Comparison of ENCODE assay signal across 1 cellular context in the genomic region with DNA sequence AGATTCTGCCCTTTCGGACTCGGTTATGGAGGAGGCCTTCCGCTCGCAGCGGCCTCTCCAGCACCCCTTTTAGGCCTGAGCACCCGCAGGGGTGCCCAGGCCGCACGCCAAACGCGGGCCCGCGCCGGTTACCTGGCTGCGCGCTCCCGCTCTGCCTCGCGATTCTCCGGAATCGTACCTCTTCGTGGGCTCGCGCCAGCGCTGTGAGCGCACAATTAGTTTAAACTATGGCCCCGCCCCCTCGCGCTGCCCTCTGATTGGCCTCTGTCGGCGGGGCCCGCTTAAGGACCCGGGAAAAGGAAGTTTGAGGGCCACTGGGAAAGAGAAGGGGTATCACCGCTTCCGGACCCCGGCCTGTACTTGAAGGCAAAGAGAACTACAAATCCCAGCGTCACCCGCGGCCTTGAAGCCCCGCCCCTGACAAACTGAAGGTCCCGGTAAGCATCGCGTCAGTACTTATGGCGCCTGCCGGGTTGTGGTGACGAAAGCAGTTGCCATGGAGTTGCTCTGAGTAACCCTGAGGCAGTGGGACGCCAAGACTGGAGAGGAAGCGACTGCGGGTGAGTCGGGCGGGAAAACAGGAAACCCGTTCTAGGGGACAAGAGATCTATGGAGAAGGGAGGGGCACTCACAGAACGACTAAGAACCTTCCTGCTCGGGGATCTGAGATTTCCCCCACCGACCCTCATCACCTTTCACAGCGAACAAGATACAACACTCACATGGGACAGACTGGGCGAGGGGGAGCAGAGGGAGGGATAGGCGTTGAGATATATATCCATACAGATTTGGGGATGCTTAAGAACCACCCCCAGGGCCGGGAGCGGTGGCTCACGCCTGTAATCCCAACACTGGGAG.
TF ChIP-seq lines count a peak whose summit lies in the region.

A gene with protein sequence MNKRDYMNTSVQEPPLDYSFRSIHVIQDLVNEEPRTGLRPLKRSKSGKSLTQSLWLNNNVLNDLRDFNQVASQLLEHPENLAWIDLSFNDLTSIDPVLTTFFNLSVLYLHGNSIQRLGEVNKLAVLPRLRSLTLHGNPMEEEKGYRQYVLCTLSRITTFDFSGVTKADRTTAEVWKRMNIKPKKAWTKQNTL (plus strand): TSS at position 525 of the 858 bp plus-strand sequence. CDS start 8,234 bp downstream, outside the sequence.
Gene NUMA1 (minus strand): TSS at position 217 of the 858 bp plus-strand sequence. CDS start 44,599 bp downstream, outside the sequence.

TF ChIP-seq in HepG2, 621 proteins besides CTCF, POLR2A, EP300 and RAD21 (continued from another document and continues in another):
- TF ChIP-seq CENPT (CRISPR knock-in tag; IDR thresholded peaks at IDR 0.05; ENCODE audit: low read depth) (no peak), ZNF552 (CRISPR knock-in tag; IDR thresholded peaks at IDR 0.05; ENCODE audit: borderline replicate concordance) (no peak), ZNF605 (CRISPR knock-in tag; IDR thresholded peaks at IDR 0.05) (peak; percentile 76), ZNF232 (CRISPR knock-in tag; IDR thresholded peaks at IDR 0.05; ENCODE audit: borderline replicate concordance) (peak; percentile 24; the same call in 1 of the 2 replicates), SRF (IDR thresholded peaks at IDR 0.05; ENCODE audit: low read depth, low read length) (no peak), DPF2 (CRISPR knock-in tag; IDR thresholded peaks at IDR 0.05; ENCODE audit: borderline replicate concordance, low read depth) (no peak), HDAC1 (CRISPR knock-in tag; IDR thresholded peaks at IDR 0.05) (peak; percentile 88), YEATS2 (CRISPR knock-in tag; IDR thresholded peaks at IDR 0.05; ENCODE audit: borderline replicate concordance) (peak; percentile 72; the same call in 1 of the 2 replicates), CSRNP2 (CRISPR knock-in tag; conservative IDR thresholded peaks at IDR 0.05; ENCODE audit: low read depth) (no peak), FOXA3 (CRISPR knock-in tag; IDR thresholded peaks at IDR 0.05) (no peak; the same call in 1 of the 2 replicates), ZNF451 (CRISPR knock-in tag; IDR thresholded peaks at IDR 0.05) (no peak), ZXDC (CRISPR knock-in tag; IDR thresholded peaks at IDR 0.05) (no peak), ZNF564 (CRISPR knock-in tag; IDR thresholded peaks at IDR 0.05) (no peak), SIX4 (CRISPR knock-in tag; IDR thresholded peaks at IDR 0.05) (no peak), ZNF101 (CRISPR knock-in tag; IDR thresholded peaks at IDR 0.05; ENCODE audit: borderline replicate concordance, low read depth) (no peak), SAFB2 (CRISPR knock-in tag; IDR thresholded peaks at IDR 0.05; ENCODE audit: borderline replicate concordance, low read depth) (no peak), ZNF18 (CRISPR knock-in tag; IDR thresholded peaks at IDR 0.05; ENCODE audit: insufficient replicate concordance) (no peak), PHF20 (CRISPR knock-in tag; IDR thresholded peaks at IDR 0.05) (peak; percentile 77), HOXA5 (CRISPR knock-in tag; IDR thresholded peaks at IDR 0.05) (peak; percentile 37; the same call in 1 of the 2 replicates), ZNF343 (CRISPR knock-in tag; IDR thresholded peaks at IDR 0.05) (no peak), PBX2 (CRISPR knock-in tag; IDR thresholded peaks at IDR 0.05) (no peak), AGO2 (optimal IDR thresholded peaks at IDR 0.05; ENCODE audit: low read depth, low read length) (peak; percentile 31), MIER2 (CRISPR knock-in tag; IDR thresholded peaks at IDR 0.05) (no peak), PBX3 (CRISPR knock-in tag; IDR thresholded peaks at IDR 0.05; ENCODE audit: borderline replicate concordance) (no peak), BATF2 (CRISPR knock-in tag; IDR thresholded peaks at IDR 0.05) (no peak), HMG20B (CRISPR knock-in tag; conservative IDR thresholded peaks at IDR 0.05) (no peak), SMYD3 (CRISPR knock-in tag; IDR thresholded peaks at IDR 0.05) (no peak), MEIS1 (CRISPR knock-in tag; IDR thresholded peaks at IDR 0.05; ENCODE audit: borderline replicate concordance) (peak; percentile 40; the same call in 1 of the 2 replicates), ZFYVE20 (CRISPR knock-in tag; IDR thresholded peaks at IDR 0.05; ENCODE audit: borderline replicate concordance, low read depth) (no peak), MEIS2 (CRISPR knock-in tag; IDR thresholded peaks at IDR 0.05) (0 out of 2 replicates have a peak, but pooled peaks have one; percentile 37), ZNF510 (CRISPR knock-in tag; IDR thresholded peaks at IDR 0.05; ENCODE audit: low read depth) (no peak), PAX8 (CRISPR knock-in tag; IDR thresholded peaks at IDR 0.05; ENCODE audit: borderline replicate concordance) (no peak), MBD4 (IDR thresholded peaks at IDR 0.05; ENCODE audit: borderline replicate concordance, low read length) (no peak), GFI1 (CRISPR knock-in tag; IDR thresholded peaks at IDR 0.05; ENCODE audit: borderline replicate concordance) (no peak), ZFP62 (CRISPR knock-in tag; IDR thresholded peaks at IDR 0.05) (no peak)
- TF ChIP-seq, protein P1, sequence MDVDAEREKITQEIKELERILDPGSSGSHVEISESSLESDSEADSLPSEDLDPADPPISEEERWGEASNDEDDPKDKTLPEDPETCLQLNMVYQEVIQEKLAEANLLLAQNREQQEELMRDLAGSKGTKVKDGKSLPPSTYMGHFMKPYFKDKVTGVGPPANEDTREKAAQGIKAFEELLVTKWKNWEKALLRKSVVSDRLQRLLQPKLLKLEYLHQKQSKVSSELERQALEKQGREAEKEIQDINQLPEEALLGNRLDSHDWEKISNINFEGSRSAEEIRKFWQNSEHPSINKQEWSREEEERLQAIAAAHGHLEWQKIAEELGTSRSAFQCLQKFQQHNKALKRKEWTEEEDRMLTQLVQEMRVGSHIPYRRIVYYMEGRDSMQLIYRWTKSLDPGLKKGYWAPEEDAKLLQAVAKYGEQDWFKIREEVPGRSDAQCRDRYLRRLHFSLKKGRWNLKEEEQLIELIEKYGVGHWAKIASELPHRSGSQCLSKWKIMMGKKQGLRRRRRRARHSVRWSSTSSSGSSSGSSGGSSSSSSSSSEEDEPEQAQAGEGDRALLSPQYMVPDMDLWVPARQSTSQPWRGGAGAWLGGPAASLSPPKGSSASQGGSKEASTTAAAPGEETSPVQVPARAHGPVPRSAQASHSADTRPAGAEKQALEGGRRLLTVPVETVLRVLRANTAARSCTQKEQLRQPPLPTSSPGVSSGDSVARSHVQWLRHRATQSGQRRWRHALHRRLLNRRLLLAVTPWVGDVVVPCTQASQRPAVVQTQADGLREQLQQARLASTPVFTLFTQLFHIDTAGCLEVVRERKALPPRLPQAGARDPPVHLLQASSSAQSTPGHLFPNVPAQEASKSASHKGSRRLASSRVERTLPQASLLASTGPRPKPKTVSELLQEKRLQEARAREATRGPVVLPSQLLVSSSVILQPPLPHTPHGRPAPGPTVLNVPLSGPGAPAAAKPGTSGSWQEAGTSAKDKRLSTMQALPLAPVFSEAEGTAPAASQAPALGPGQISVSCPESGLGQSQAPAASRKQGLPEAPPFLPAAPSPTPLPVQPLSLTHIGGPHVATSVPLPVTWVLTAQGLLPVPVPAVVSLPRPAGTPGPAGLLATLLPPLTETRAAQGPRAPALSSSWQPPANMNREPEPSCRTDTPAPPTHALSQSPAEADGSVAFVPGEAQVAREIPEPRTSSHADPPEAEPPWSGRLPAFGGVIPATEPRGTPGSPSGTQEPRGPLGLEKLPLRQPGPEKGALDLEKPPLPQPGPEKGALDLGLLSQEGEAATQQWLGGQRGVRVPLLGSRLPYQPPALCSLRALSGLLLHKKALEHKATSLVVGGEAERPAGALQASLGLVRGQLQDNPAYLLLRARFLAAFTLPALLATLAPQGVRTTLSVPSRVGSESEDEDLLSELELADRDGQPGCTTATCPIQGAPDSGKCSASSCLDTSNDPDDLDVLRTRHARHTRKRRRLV (CRISPR knock-in tag; IDR thresholded peaks at IDR 0.05): 0 out of 2 replicates have a peak, but pooled peaks have one; percentile 19
